In the genomic region with DNA sequence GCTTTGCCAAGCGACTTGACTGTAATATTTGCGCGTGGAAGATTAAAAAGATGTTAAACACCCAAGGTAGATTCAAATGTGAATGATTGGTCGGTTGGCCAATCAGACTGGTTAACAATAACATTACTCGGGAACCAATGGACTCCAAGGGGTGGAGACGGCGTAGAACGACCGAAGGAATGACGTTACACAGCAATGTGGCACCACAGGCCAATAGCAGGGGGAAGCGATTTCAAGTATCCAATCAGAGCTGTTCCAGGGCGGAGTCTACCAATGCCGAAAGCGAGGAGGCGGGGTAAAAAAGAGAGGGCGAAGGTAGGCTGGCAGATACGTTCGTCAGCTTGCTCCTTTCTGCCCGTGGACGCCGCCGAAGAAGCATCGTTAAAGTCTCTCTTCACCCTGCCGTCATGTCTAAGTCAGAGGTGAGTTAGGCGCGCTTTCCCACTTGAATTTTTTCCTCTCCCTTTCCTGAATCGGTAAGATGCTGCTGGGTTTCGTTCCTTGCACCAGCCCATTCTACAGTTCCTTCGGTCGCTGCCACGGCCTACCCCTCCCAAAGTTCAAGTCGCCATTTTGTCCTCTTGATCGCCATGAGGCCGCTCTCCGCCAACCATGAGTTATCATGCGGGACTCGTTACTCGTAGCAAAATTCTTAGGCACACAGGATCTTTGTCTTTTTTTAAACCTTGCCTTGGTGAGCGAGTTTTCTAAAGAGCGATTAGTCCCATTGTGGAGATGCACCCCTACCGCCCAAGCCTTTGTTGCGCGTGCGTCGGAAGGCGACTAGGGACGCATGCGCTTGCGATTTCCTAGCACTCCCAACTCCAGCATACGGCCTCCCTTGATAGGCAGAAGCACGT, we compare ENCODE assay signal across 8 cellular contexts. TPM values are rescaled to one million over a fixed set of nuclear protein-coding genes. Genes with fewer than 3 reads are reported as not detected.
A peak's percentile ranks its signal among the peaks of the same experiment; 100 is the strongest.
DNase-seq lines count a peak whose midpoint lies in the region; ATAC-seq and TF ChIP-seq lines count a peak whose summit lies in the region.

Gene HNRNPA1, plus strand, starts transcription at position 326 of the 860 bp plus-strand sequence. Its CDS starts 82 bp downstream, at position 408.

- peak in 1 of 2 donors; percentile 100 for TF ChIP-seq EP300 in tibial nerve (IDR thresholded peaks at IDR 0.05)

- WGBS in tibial nerve, 2 donors: 0% methylated on average over 51 of the region's 51 CpGs

- H3K9ac ChIP-seq in adipocyte (ENCODE audit: low read length) (peak within 1 kb of the TSS; percentile 100), parathyroid adenoma (peak within 1 kb of the TSS; percentile 28)

- no peaks in the 10 kb centered on the region for H3K27me3 ChIP-seq in adipocyte (replicated peaks; ENCODE audit: control insufficient read depth, insufficient read depth, low read length)
- H3K27me3 ChIP-seq in cardiac muscle cell: no peaks in the 10 kb centered on the region
- H3K27me3 ChIP-seq in parathyroid adenoma (ENCODE audit: control insufficient read depth, insufficient read depth, low read length): no peaks in the 10 kb centered on the region
- no peaks in the 10 kb centered on the region for H3K27me3 ChIP-seq in tibial nerve

- TF ChIP-seq CTCF in GM12865 (IDR thresholded peaks at IDR 0.05; ENCODE audit: insufficient read depth, low read depth, low read length, missing control alignments) (no peak), cardiac muscle cell (IDR thresholded peaks at IDR 0.05; ENCODE audit: low read depth, low read length) (no peak), parathyroid adenoma (IDR thresholded peaks at IDR 0.05) (no peak), tibial nerve (IDR thresholded peaks at IDR 0.05) (no peak)

- H2AFZ ChIP-seq in parathyroid adenoma: peak within 1 kb of the TSS; percentile 75

- H3K4me2 ChIP-seq in parathyroid adenoma (ENCODE audit: low read length): peak within 1 kb of the TSS; percentile 81

- ATAC-seq in HG02759 (IDR thresholded peaks at IDR 0.05; ENCODE audit: unreplicated experiment): peak; percentile 80

- peaks cover 44% of the 10 kb centered on the region for H3K36me3 ChIP-seq in adipocyte (ENCODE audit: control insufficient read depth, insufficient read depth, low read length, severe bottlenecking)
- H3K36me3 ChIP-seq in cardiac muscle cell: peaks cover 30% of the 10 kb centered on the region
- H3K36me3 ChIP-seq in parathyroid adenoma (ENCODE audit: control insufficient read depth, insufficient read depth, low read length): no peaks in the 10 kb centered on the region
- H3K36me3 ChIP-seq in tibial nerve: peaks cover 0 to 34% (median 4%) of the 10 kb centered on the region in 3 donors

- H3K79me2 ChIP-seq in parathyroid adenoma: peaks cover 28% of the 10 kb centered on the region

- DNase-seq in GM12865 (ENCODE audit: low read depth) (peak; percentile 100), NCI-H1417 (lab: John Stamatoyannopoulos, UW) (peak; percentile 99 to 100 (median 100)), SW 1271 (lab: John Stamatoyannopoulos, UW) (peak; percentile 98 to 100), adipocyte (ENCODE audit: low read depth) (peak; percentile 99), cardiac muscle cell (ENCODE audit: low read depth in 1 of 2, low spot score in 1 of 2) (peak; percentile 99 to 100), tibial nerve (ENCODE audit: low spot score in 2 of 2) (peak; percentile 94 to 97)

- peaks cover 46% of the 10 kb centered on the region for H3K4me1 ChIP-seq in adipocyte (ENCODE audit: control insufficient read depth, insufficient read depth, low read length)
- peaks cover 44% of the 10 kb centered on the region for H3K4me1 ChIP-seq in cardiac muscle cell (ENCODE audit: low read depth)
- peaks cover 20% of the 10 kb centered on the region for H3K4me1 ChIP-seq in parathyroid adenoma
- peaks cover 0 to 57% (median 42%) of the 10 kb centered on the region in 4 donors for H3K4me1 ChIP-seq in tibial nerve

- H3K4me3 ChIP-seq in GM12865 (ENCODE audit: low read depth, low read length) (peak within 1 kb of the TSS; percentile 94), adipocyte (ENCODE audit: low read length) (peak within 1 kb of the TSS; percentile 96), cardiac muscle cell (peak within 1 kb of the TSS; percentile 91), parathyroid adenoma (ENCODE audit: low read depth, low read length) (peak within 1 kb of the TSS; percentile 95), tibial nerve (peak within 1 kb of the TSS; percentile 58 to 79 (median 66))

- H3K27ac ChIP-seq in cardiac muscle cell (peak within 1 kb of the TSS; percentile 97), parathyroid adenoma (peak within 1 kb of the TSS; percentile 93), tibial nerve (peak within 1 kb of the TSS; percentile 89 to 97 (median 93))

- peak; percentile 99 to 100 for TF ChIP-seq POLR2A in tibial nerve (IDR thresholded peaks at IDR 0.05)

- H3K9me3 ChIP-seq in adipocyte (ENCODE audit: control insufficient read depth, low read length) (no peaks in the 10 kb centered on the region), cardiac muscle cell (ENCODE audit: low read depth) (no peaks in the 10 kb centered on the region), parathyroid adenoma (ENCODE audit: control insufficient read depth, low read length) (no peaks in the 10 kb centered on the region), tibial nerve (no peaks in the 10 kb centered on the region)

RNA-seq across cellular contexts. Expression of gene HNRNPA1, which starts in this region (rescaled TPM):
- total RNA-seq in cardiac muscle cell (782 and 963 TPM in 2 replicates), tibial nerve (100 to 1,000 TPM; 450 to 769 (median 570) TPM)
- polyA plus RNA-seq in cardiac muscle cell: 794 and 804 TPM in 2 replicates

Comparison
In these comparisons a context has a peak if more than half of its experiments do, and no peak if none do; other contexts are left out.
1. Peak in every context shown above with its lines: DNase-seq, ATAC-seq, H3K4me3 ChIP-seq and H3K27ac ChIP-seq.